16 cellular contexts compared by ENCODE assay signal in the genomic region with DNA sequence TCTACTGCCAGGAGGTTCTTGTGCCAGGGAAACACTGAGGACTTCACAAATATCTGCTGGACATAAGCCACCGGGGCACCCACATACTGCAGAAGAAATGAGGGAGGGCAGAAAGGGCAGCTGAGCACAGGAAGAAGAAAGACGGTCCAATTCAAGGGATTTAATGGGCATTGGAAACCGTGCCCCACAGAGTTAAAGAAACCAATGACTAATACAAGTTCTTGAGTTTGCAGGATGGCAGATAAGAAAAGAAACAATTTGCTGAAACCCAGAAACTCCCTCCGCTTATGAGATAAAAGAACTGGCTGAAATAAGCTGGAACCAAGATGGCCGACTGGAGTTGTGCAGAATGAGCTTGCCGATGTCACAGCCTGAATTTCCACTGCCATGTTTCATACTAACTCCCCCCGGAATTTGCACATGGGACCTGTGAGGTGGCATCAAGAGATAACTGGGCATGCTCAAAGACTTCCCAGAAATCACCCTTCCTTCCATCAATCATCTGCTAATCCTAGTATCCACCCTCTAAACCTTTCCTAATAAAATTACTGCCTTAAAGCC. TPM values are rescaled to one million over a fixed set of nuclear protein-coding genes. Genes with fewer than 3 reads are reported as not detected.
DNase-seq lines count a peak whose midpoint lies in the region; ATAC-seq, FAIRE-seq and TF ChIP-seq lines count a peak whose summit lies in the region.
"Had no signal": no experiment of that assay in that cellular context is flagged by ENCODE, and none has a peak within 500 bp of the region (broad histone marks: within the 10 kb centered on the region; RNA-seq: fewer than 3 reads in every experiment).

No MANE protein-coding gene starts in this region.

- H3K9ac ChIP-seq in mammary epithelial cell (ENCODE audit: insufficient read depth, low read length) (no peak overlapping the region), GM12878 (ENCODE audit: control insufficient read depth, insufficient read depth, low read length) (no peak overlapping the region), SK-N-SH (no peak overlapping the region), smooth muscle cell (ENCODE audit: low read depth) (no peak overlapping the region)

- H3K27ac Mint-ChIP-seq in MCF 10A (ENCODE audit: low read depth, unreplicated experiment) = peak overlapping the region; percentile 69

- SMC1A ChIA-PET in GM12878 (lab: Charles Lee; ENCODE audit: uncharacterized antibody, unreplicated experiment) = no interaction called here

- in situ Hi-C loops in mammary epithelial cell (cut with MboI; ENCODE audit: low sequenced_read_pairs in 2 of 2) (loop anchor here (10.0 kb wide), 1 partner anchor 46 kb away; a partner anchor contains a TSS), GM12878 (cut with MboI) (no loop called here)

- TF ChIP-seq CTCF in MCF 10A (IDR thresholded peaks at IDR 0.05; ENCODE audit: unreplicated experiment) (no peak), mammary epithelial cell (conservative IDR thresholded peaks at IDR 0.05 in 1 of 2, IDR thresholded peaks at IDR 0.05 in 1 of 2; ENCODE audit: extremely low read depth in 1 of 2, insufficient read depth in 1 of 2, low read depth in 1 of 2, low read length in 2 of 2) (no peak), GM12878 (IDR thresholded peaks at IDR 0.05 in 2 of 3, conservative IDR thresholded peaks at IDR 0.05 in 1 of 3; ENCODE audit: control insufficient read depth in 2 of 3, extremely low read depth in 1 of 3, insufficient read depth in 1 of 3, low read depth in 3 of 3, low read length in 3 of 3) (no peak), SK-N-SH (IDR thresholded peaks at IDR 0.05) (no peak), smooth muscle cell (IDR thresholded peaks at IDR 0.05; ENCODE audit: borderline replicate concordance, insufficient read depth, poor library complexity, severe bottlenecking) (no peak)

- H3K4me3 ChIP-seq in mammary epithelial cell (replicated peaks in 1 of 3; ENCODE audit: insufficient read depth in 1 of 3, low read depth in 2 of 3, low read length in 3 of 3) (no peak overlapping the region), GM12878 (no peak overlapping the region), SK-N-SH (ENCODE audit: low read depth in 2 of 2, low read length in 1 of 2) (no peak overlapping the region), smooth muscle cell (no peak overlapping the region)

- H3K4me2 ChIP-seq in mammary epithelial cell (ENCODE audit: insufficient read depth, low read depth, low read length) = no peak overlapping the region
- H3K4me2 ChIP-seq in GM12878 (ENCODE audit: control insufficient read depth, insufficient read depth) = no peak overlapping the region
- H3K4me2 ChIP-seq in SK-N-SH = no peak overlapping the region
- no peak overlapping the region for H3K4me2 ChIP-seq in smooth muscle cell

- DNase-seq in MCF 10A (ENCODE audit: unreplicated experiment) (no peak), mammary epithelial cell (no peak), GM12878 (ENCODE audit: low read depth, low spot score) (no peak), left lobe of liver (ENCODE audit: low spot score) (no peak), SK-N-SH (no peak), NAMALWA (ENCODE audit: low spot score) (no peak), smooth muscle cell (lab: John Stamatoyannopoulos, UW; ENCODE audit: unreplicated experiment) (no peak)
- DNase-seq: CD4-positive, CD25-positive, alpha-beta regulatory T cell; DMS79 treated with DMSO at 0.1 percent for 48 hours; NCI-H1092 treated with DMSO at 0.1 percent for 48 hours; NCI-H1694; NCI-H446; NCI-H748 treated with DMSO at 0.1 percent for 48 hours had no signal

- TF ChIP-seq EP300 in GM12878 (IDR thresholded peaks at IDR 0.05; ENCODE audit: borderline replicate concordance in 1 of 2, control insufficient read depth in 1 of 2, low read depth in 2 of 2, low read length in 2 of 2) (no peak), SK-N-SH (IDR thresholded peaks at IDR 0.05; ENCODE audit: borderline replicate concordance in 1 of 2, low read depth in 1 of 2, low read length in 1 of 2) (no peak)

- 89% methylated on average over 7 of the region's 7 CpGs for WGBS in mammary epithelial cell (ENCODE audit: low coverage, missing lambda C conversion rate)
- WGBS in GM12878 (ENCODE audit: insufficient coverage, insufficient replicate concordance, low lambda C conversion rate, missing lambda C conversion rate) = 90% methylated on average over 7 of the region's 7 CpGs
- 85% methylated on average over 7 of the region's 7 CpGs for WGBS in SK-N-SH (ENCODE audit: low lambda C conversion rate)
- WGBS in smooth muscle cell (ENCODE audit: low lambda C conversion rate) = 71% methylated on average over 7 of the region's 7 CpGs

- CTCF ChIA-PET in MCF 10A (lab: Yijun Ruan, JAX) = interaction anchor here (0.5 to 1.2 kb wide), 2 partner anchors 25 to 48 kb away, joined by 3 to 4 read pairs; no protein-coding TSS in a partner anchor
- CTCF ChIA-PET in mammary epithelial cell (lab: Charles Lee; ENCODE audit: low non-redundant PET) = no interaction called here
- CTCF ChIA-PET in GM12878 (lab: Yijun Ruan, JAX) = no interaction called here
- CTCF ChIA-PET in SK-N-SH (lab: Yijun Ruan, JAX) = interaction anchor here (0.6 kb wide), 1 partner anchor 13 kb away, joined by 3 read pairs; no protein-coding TSS in a partner anchor

- H3F3A ChIP-seq in SK-N-SH (replicated peaks; ENCODE audit: insufficient read depth) (no peaks in the 10 kb centered on the region), smooth muscle cell (ENCODE audit: low read depth) (no peaks in the 10 kb centered on the region)

- no peaks in the 10 kb centered on the region for H3K9me3 ChIP-seq in mammary epithelial cell (replicated peaks; ENCODE audit: insufficient read depth, low read length)
- H3K9me3 ChIP-seq in GM12878 (replicated peaks; ENCODE audit: control insufficient read depth, insufficient read depth, low read length) = no peaks in the 10 kb centered on the region
- H3K9me3 ChIP-seq in SK-N-SH = no peaks in the 10 kb centered on the region
- H3K9me3 ChIP-seq in smooth muscle cell (replicated peaks; ENCODE audit: low read depth) = no peaks in the 10 kb centered on the region

- no peaks in the 10 kb centered on the region for H3K4me1 Mint-ChIP-seq in MCF 10A (ENCODE audit: insufficient read depth, unreplicated experiment)

- RAD21 ChIA-PET in GM12878 (lab: Charles Lee; ENCODE audit: unreplicated experiment) = no interaction called here

- POLR2A ChIA-PET in MCF 10A (lab: Yijun Ruan, JAX) (interaction anchor here (1.2 kb wide), 1 partner anchor 47 kb away, joined by 3 read pairs; a partner anchor contains a TSS), GM12878 (lab: Charles Lee) (no interaction called here), SK-N-SH (lab: Yijun Ruan, JAX) (no interaction called here)

- H3K4me3 Mint-ChIP-seq in MCF 10A (ENCODE audit: unreplicated experiment) = no peak overlapping the region
- H3K4me3 Mint-ChIP-seq: CD4-positive, CD25-positive, alpha-beta regulatory T cell had no signal

- dilution Hi-C loops in mammary epithelial cell (cut with HindIII; ENCODE audit: low sequenced_read_pairs) = no loop called here

- ATAC-seq in GM12878 = no peak
- peak; percentile 5 for ATAC-seq in left lobe of liver

- intact Hi-C loops in MCF 10A (cut with micrococcal nuclease) = no loop called here
- intact Hi-C loops in mammary epithelial cell (cut with micrococcal nuclease) = no loop called here
- intact Hi-C loops in GM12878 (cut with micrococcal nuclease; ENCODE audit: unreplicated experiment) = no loop called here

- H3K27ac ChIP-seq in mammary epithelial cell (ENCODE audit: insufficient read depth, low read depth, low read length) (no peak overlapping the region), GM12878 (ENCODE audit: control insufficient read depth, insufficient read depth) (no peak overlapping the region), SK-N-SH (ENCODE audit: low read depth in 2 of 2, low read length in 1 of 2) (no peak overlapping the region), smooth muscle cell (ENCODE audit: low read depth) (no peak overlapping the region)
- H3K27ac ChIP-seq: HL-60 had no signal

- H3K4me1 ChIP-seq in mammary epithelial cell (ENCODE audit: insufficient read depth, low read length) (no peaks in the 10 kb centered on the region), GM12878 (ENCODE audit: control insufficient read depth, insufficient read depth, low read length) (no peaks in the 10 kb centered on the region), SK-N-SH (ENCODE audit: control insufficient read depth in 1 of 2, insufficient read depth in 2 of 2, low read depth in 1 of 2, low read length in 1 of 2) (no peaks in the 10 kb centered on the region), smooth muscle cell (ENCODE audit: low read depth) (no peaks in the 10 kb centered on the region)

- TF ChIP-seq POLR2A in GM12878 (IDR thresholded peaks at IDR 0.05; ENCODE audit: low read depth, low read length) = no peak

- H3K36me3 ChIP-seq in mammary epithelial cell (ENCODE audit: insufficient read depth, low read length) = peaks cover 9% of the 10 kb centered on the region
- H3K36me3 ChIP-seq in GM12878 (ENCODE audit: control insufficient read depth in 2 of 2, insufficient read depth in 2 of 2, low read length in 1 of 2) = peaks cover 19 to 31% of the 10 kb centered on the region in 2 experiments; a peak in 3 of 4 replicates
- H3K36me3 ChIP-seq in SK-N-SH (replicated peaks in 1 of 2; ENCODE audit: control insufficient read depth in 1 of 2, insufficient read depth in 2 of 2, low read length in 1 of 2) = peaks cover 11 to 48% of the 10 kb centered on the region in 2 experiments
- no peaks in the 10 kb centered on the region for H3K36me3 ChIP-seq in smooth muscle cell (ENCODE audit: low read depth)

- H4K20me1 ChIP-seq in mammary epithelial cell (ENCODE audit: insufficient read depth, low read length) (no peaks in the 10 kb centered on the region), GM12878 (ENCODE audit: control insufficient read depth, insufficient read depth) (no peaks in the 10 kb centered on the region), SK-N-SH (ENCODE audit: insufficient read depth) (no peaks in the 10 kb centered on the region), smooth muscle cell (ENCODE audit: low read depth) (no peaks in the 10 kb centered on the region)

- BruUV-seq in MCF 10A (replicated peaks; lab: Mats Ljungman, UMichigan) (no TSS peak), mammary epithelial cell (replicated peaks; lab: Mats Ljungman, UMichigan) (no TSS peak), GM12878 (replicated peaks; lab: Mats Ljungman, UMichigan) (no TSS peak)

- H3K9me3 Mint-ChIP-seq in MCF 10A (ENCODE audit: unreplicated experiment) = no peaks in the 10 kb centered on the region
- H3K9me3 Mint-ChIP-seq: CD4-positive, CD25-positive, alpha-beta regulatory T cell had no signal

- H3K27me3 ChIP-seq in mammary epithelial cell (ENCODE audit: insufficient read depth, low read length) (no peaks in the 10 kb centered on the region), GM12878 (replicated peaks in 1 of 2; ENCODE audit: control insufficient read depth in 2 of 2, insufficient read depth in 2 of 2, low read length in 1 of 2) (no peaks in the 10 kb centered on the region), SK-N-SH (ENCODE audit: insufficient read depth) (no peaks in the 10 kb centered on the region), smooth muscle cell (ENCODE audit: low read depth) (no peaks in the 10 kb centered on the region)

- TF ChIP-seq RAD21 in GM12878 (IDR thresholded peaks at IDR 0.05; ENCODE audit: insufficient read depth, low read depth, low read length) (no peak), SK-N-SH (IDR thresholded peaks at IDR 0.05; ENCODE audit: low read length) (no peak)

- H3K79me2 ChIP-seq in mammary epithelial cell (ENCODE audit: insufficient read depth, low read length) (no peaks in the 10 kb centered on the region), GM12878 (ENCODE audit: control insufficient read depth, insufficient read depth, low read length) (no peaks in the 10 kb centered on the region), SK-N-SH (ENCODE audit: insufficient read depth) (no peaks in the 10 kb centered on the region), smooth muscle cell (ENCODE audit: low read depth) (no peaks in the 10 kb centered on the region)

- H3K27me3 Mint-ChIP-seq in MCF 10A (ENCODE audit: insufficient read depth, unreplicated experiment) = no peaks in the 10 kb centered on the region
- H3K27me3 Mint-ChIP-seq: CD4-positive, CD25-positive, alpha-beta regulatory T cell had no signal

- no peak for FAIRE-seq in GM12878 (lab: Jason Lieb, UNC)
- FAIRE-seq: G401.6, GM19239 had no signal

- H3K36me3 Mint-ChIP-seq in MCF 10A (ENCODE audit: insufficient read depth, unreplicated experiment) = peaks cover 52% of the 10 kb centered on the region

- H2AFZ ChIP-seq in mammary epithelial cell (ENCODE audit: low read depth, low read length) (no peak overlapping the region), GM12878 (ENCODE audit: control insufficient read depth, low read depth, low read length) (no peak overlapping the region), SK-N-SH (ENCODE audit: low read depth) (no peak overlapping the region), smooth muscle cell (ENCODE audit: low read depth) (no peak overlapping the region)

- no peaks in the 10 kb centered on the region for H3K9me2 ChIP-seq in SK-N-SH

RNA-seq across cellular contexts. Expression of a gene that starts 47.1 kb away (rescaled TPM):
- 84.3 and 87.8 TPM in 2 replicates for total RNA-seq in MCF 10A (2022)
- 10 to 100 TPM; 72.5 to 75.4 TPM for total RNA-seq in mammary epithelial cell
- 31.8 TPM for polyA plus RNA-seq in mammary epithelial cell
- polyA minus RNA-seq in mammary epithelial cell = 154 TPM
- 122 and 123 TPM in 2 replicates for total RNA-seq in GM12878 (2013; cell fraction: nucleolus; rRNA removed)
- 42.3 and 53.0 TPM in 2 replicates for total RNA-seq in GM12878 (2014; rRNA removed)
- 18.1 and 21.0 TPM in 2 replicates for total RNA-seq in GM12878 (2014; rRNA removed; fragmentation: Illumina TruSeq; extraction: Trizol)
- 56.1 and 64.1 TPM in 2 replicates for total RNA-seq in GM12878 (2021)
- polyA plus RNA-seq in GM12878 (2011; ENCODE audit: low read depth) = 10.9 TPM
- polyA plus RNA-seq in GM12878 (2011; rRNA removed) = 11.4 and 21.2 TPM in 2 replicates
- 22.8 and 24.6 TPM in 2 replicates for polyA plus RNA-seq in GM12878 (2011; cell fraction: cytosol; rRNA removed)
- polyA plus RNA-seq in GM12878 (2011; cell fraction: nucleus; rRNA removed) = 78.9 and 103 TPM in 2 replicates
- polyA plus RNA-seq in GM12878 (2012) = 27.1 and 31.2 TPM in 2 replicates
- polyA plus RNA-seq in GM12878 (2014; fragmentation: Illumina TruSeq; extraction: Trizol) = 22.2 and 24.6 TPM in 2 replicates
- polyA plus RNA-seq in GM12878 (2014; fragmentation: Nextera tagmentation; extraction: Ambion mirVana) = 1 to 10 TPM; 1.5 to 4.3 TPM
- 33.5 TPM in 2 replicates for polyA plus RNA-seq in GM12878 (2014; rRNA removed)
- polyA plus RNA-seq in GM12878 (2016; fragmentation: Nextera tagmentation; extraction: Ambion mirVana) = 10 to 100 TPM; 35.2 to 38.4 TPM
- 61.8 and 73.4 TPM in 2 replicates for polyA minus RNA-seq in GM12878 (2011; rRNA and poly(A)+ RNA removed)
- polyA minus RNA-seq in GM12878 (2011; cell fraction: cytosol; rRNA and poly(A)+ RNA removed) = 28.6 and 35.1 TPM in 2 replicates
- 30.3 and 49.4 TPM in 2 replicates for polyA minus RNA-seq in GM12878 (2011; cell fraction: nucleus; rRNA and poly(A)+ RNA removed)
- total RNA-seq in left lobe of liver = 92.3 TPM
- 22.2 and 28.0 TPM in 2 replicates for polyA plus RNA-seq in SK-N-SH (2012; rRNA removed)
- polyA plus RNA-seq in SK-N-SH (2012; cell fraction: cytosol; rRNA removed) = 10.0 and 16.0 TPM in 2 replicates
- 63.8 and 75.9 TPM in 2 replicates for polyA plus RNA-seq in SK-N-SH (2012; cell fraction: nucleus; rRNA removed)
- total RNA-seq in smooth muscle cell = 22.3 and 29.2 TPM in 2 replicates
- 31.0 and 41.5 TPM in 2 replicates for polyA plus RNA-seq in smooth muscle cell

RNA-seq across cellular contexts. Expression of a gene that starts 47.8 kb away (rescaled TPM):
- 44.5 and 46.9 TPM in 2 replicates for total RNA-seq in MCF 10A (2022)
- total RNA-seq in mammary epithelial cell = 10 to 100 TPM; 31.3 to 46.6 TPM
- polyA plus RNA-seq in mammary epithelial cell = 2.9 TPM
- 23.6 TPM for polyA minus RNA-seq in mammary epithelial cell
- 22.8 and 24.2 TPM in 2 replicates for total RNA-seq in GM12878 (2013; cell fraction: nucleolus; rRNA removed)
- total RNA-seq in GM12878 (2014; rRNA removed) = 4.1 and 4.4 TPM in 2 replicates
- total RNA-seq in GM12878 (2014; rRNA removed; fragmentation: Illumina TruSeq; extraction: Trizol) = 3.7 and 4.2 TPM in 2 replicates
- total RNA-seq in GM12878 (2021) = 25.4 and 28.6 TPM in 2 replicates
- 7.1 TPM for polyA plus RNA-seq in GM12878 (2011; ENCODE audit: low read depth)
- polyA plus RNA-seq in GM12878 (2011; rRNA removed) = 0.46 and 0.92 TPM in 2 replicates
- polyA plus RNA-seq in GM12878 (2011; cell fraction: cytosol; rRNA removed) = 1.1 and 1.2 TPM in 2 replicates
- polyA plus RNA-seq in GM12878 (2011; cell fraction: nucleus; rRNA removed) = 14.9 and 23.1 TPM in 2 replicates
- 18.7 and 19.9 TPM in 2 replicates for polyA plus RNA-seq in GM12878 (2012)
- 2.0 and 4.8 TPM in 2 replicates for polyA plus RNA-seq in GM12878 (2014; fragmentation: Illumina TruSeq; extraction: Trizol)
- polyA plus RNA-seq in GM12878 (2014; fragmentation: Nextera tagmentation; extraction: Ambion mirVana) = under 1 TPM; 0.44 to 0.68 TPM
- 6.9 and 11.9 TPM in 2 replicates for polyA plus RNA-seq in GM12878 (2014; rRNA removed)
- polyA plus RNA-seq in GM12878 (2016; fragmentation: Nextera tagmentation; extraction: Ambion mirVana) = 10 to 100 TPM in 1 of 2 experiments, 1 to 10 TPM in 1; 9.8 to 10.5 TPM
- 3.5 and 9.7 TPM in 2 replicates for polyA minus RNA-seq in GM12878 (2011; rRNA and poly(A)+ RNA removed)
- 5.1 and 5.3 TPM in 2 replicates for polyA minus RNA-seq in GM12878 (2011; cell fraction: cytosol; rRNA and poly(A)+ RNA removed)
- 12.0 and 20.6 TPM in 2 replicates for polyA minus RNA-seq in GM12878 (2011; cell fraction: nucleus; rRNA and poly(A)+ RNA removed)
- 20.4 TPM for total RNA-seq in left lobe of liver
- 4.4 and 10.9 TPM in 2 replicates for polyA plus RNA-seq in SK-N-SH (2012; rRNA removed)
- 2.7 and 4.3 TPM in 2 replicates for polyA plus RNA-seq in SK-N-SH (2012; cell fraction: cytosol; rRNA removed)
- 29.6 and 47.7 TPM in 2 replicates for polyA plus RNA-seq in SK-N-SH (2012; cell fraction: nucleus; rRNA removed)
- 4.8 and 7.2 TPM in 2 replicates for total RNA-seq in smooth muscle cell
- 17.1 and 22.1 TPM in 2 replicates for polyA plus RNA-seq in smooth muscle cell

Comparison
In these comparisons a context has a peak if more than half of its experiments do, and no peak if none do; other contexts are left out.
1. CTCF ChIA-PET loops: an anchor here in MCF 10A (0.5 to 1.2 kb wide) and SK-N-SH (0.6 kb wide); none called in mammary epithelial cell and GM12878.